ENCODE assay signal across 11 cellular contexts in the genomic region with DNA sequence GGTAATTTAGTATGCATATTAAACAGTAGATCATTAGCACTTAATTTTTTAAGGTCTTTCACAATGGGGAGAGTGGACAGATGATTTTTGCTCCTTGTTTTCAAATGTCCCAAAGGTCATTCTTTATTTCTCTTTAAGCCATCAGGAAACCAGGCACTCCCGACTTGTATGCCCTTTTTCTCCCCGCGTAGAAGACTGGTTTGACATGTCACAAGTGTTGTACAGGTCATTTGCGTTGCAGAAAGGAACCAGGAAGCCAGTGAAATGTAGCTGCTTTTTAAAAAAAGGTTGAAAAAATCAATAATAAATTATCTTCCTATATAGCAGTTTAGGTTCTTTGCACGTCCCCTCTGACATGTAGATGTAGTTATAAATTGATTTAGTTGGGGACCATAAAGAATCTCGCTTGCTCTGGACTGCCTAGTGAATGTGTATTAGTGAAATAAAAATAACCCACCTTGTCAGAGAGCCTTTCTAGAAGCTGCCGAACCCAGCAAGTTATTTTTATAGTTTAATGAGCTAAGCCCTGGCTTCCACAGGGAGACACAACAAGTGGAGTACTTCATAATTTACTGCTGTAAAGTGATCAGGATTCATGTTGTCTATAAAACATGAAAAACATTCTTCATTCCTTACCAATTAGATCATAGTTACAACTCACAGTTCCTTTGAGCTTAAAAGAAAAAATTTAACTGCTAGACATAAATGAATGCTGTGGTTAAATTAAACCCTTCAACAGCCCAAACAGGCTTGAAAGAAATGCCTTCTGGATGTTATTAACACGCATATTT.
DNase-seq lines count a peak whose midpoint lies in the region; ATAC-seq and TF ChIP-seq lines count a peak whose summit lies in the region.
"Had no signal": no experiment of that assay in that cellular context is flagged by ENCODE, and none has a peak within 500 bp of the region (broad histone marks: within the 10 kb centered on the region; RNA-seq: fewer than 3 reads in every experiment).

No MANE protein-coding gene starts in this region.

- DNase-seq in AG20443 (ENCODE audit: low spot score) (peak; percentile 55), MG63 (peak; percentile 12), dedifferentiated amniotic fluid mesenchymal stem cell (ENCODE audit: extremely low spot score) (peak; percentile 77), mesothelial cell of epicardium (ENCODE audit: low spot score in 2 of 2, unreplicated experiment in 2 of 2) (no peak), BE2C (no peak)
- no peak for DNase-seq in stimulated activated naive CD4-positive, alpha-beta T cell (lab: John Stamatoyannopoulos, UW)
- DNase-seq: activated T-cell treated with anti-CD3 and anti-CD28 coated beads, Interleukin-2, amount 50 U/mL, for 72 hours had no signal

- no peak overlapping the region for H3K4me3 Mint-ChIP-seq in mesothelial cell of epicardium
- H3K4me3 Mint-ChIP-seq: activated T-cell treated with anti-CD3 and anti-CD28 coated beads, Interleukin-2, amount 50 U/mL, for 72 hours; stimulated activated naive CD8-positive, alpha-beta T cell treated with anti-CD3 and anti-CD28 coated beads, Interleukin-15, Interleukin-2, amounts not matched to agents 100 ng/mL and 50 ng/mL, for 24 hours had no signal

- H3K27ac Mint-ChIP-seq in mesothelial cell of epicardium: peak overlapping the region; percentile 83
- H3K27ac Mint-ChIP-seq: activated T-cell treated with anti-CD3 and anti-CD28 coated beads, Interleukin-2, amount 50 U/mL, for 72 hours; stimulated activated naive CD8-positive, alpha-beta T cell treated with anti-CD3 and anti-CD28 coated beads, Interleukin-15, Interleukin-2, amounts not matched to agents 100 ng/mL and 50 ng/mL, for 24 hours had no signal

- ATAC-seq in GM18505 (IDR thresholded peaks at IDR 0.05; ENCODE audit: unreplicated experiment) (no peak), HG03457 (IDR thresholded peaks at IDR 0.05; ENCODE audit: unreplicated experiment) (no peak)
- ATAC-seq: activated T-cell treated with anti-CD3 and anti-CD28 coated beads, Interleukin-2, amount 50 U/mL, for 72 hours; esophagus mucosa had no signal

- H3K9me3 ChIP-seq in MG63 (peaks cover 9% of the 10 kb centered on the region; the same call in 1 of the 2 replicates), BE2C (no peaks in the 10 kb centered on the region)

- H3K27me3 ChIP-seq in MG63 (no peaks in the 10 kb centered on the region), BE2C (no peaks in the 10 kb centered on the region)

- TF ChIP-seq POLR2A in GM18505 (IDR thresholded peaks at IDR 0.05; ENCODE audit: borderline replicate concordance, extremely low read depth, insufficient read depth, insufficient read length): no peak

- no peaks in the 10 kb centered on the region for H3K4me1 ChIP-seq in BE2C

- H3K36me3 ChIP-seq in MG63: no peaks in the 10 kb centered on the region
- H3K36me3 ChIP-seq in BE2C: no peaks in the 10 kb centered on the region

- H3K4me1 Mint-ChIP-seq in mesothelial cell of epicardium: peaks cover 18% of the 10 kb centered on the region

- no peaks in the 10 kb centered on the region for H3K27me3 Mint-ChIP-seq in mesothelial cell of epicardium (ENCODE audit: low read depth)
- H3K27me3 Mint-ChIP-seq: stimulated activated naive CD8-positive, alpha-beta T cell treated with anti-CD3 and anti-CD28 coated beads, Interleukin-15, Interleukin-2, amounts not matched to agents 100 ng/mL and 50 ng/mL, for 24 hours had no signal

- peaks cover 41% of the 10 kb centered on the region for H3K9me3 Mint-ChIP-seq in mesothelial cell of epicardium

- H3K36me3 Mint-ChIP-seq in mesothelial cell of epicardium: peaks cover 16% of the 10 kb centered on the region

- TF ChIP-seq CTCF in mesothelial cell of epicardium (IDR thresholded peaks at IDR 0.05; ENCODE audit: unreplicated experiment) (no peak), BE2C (IDR thresholded peaks at IDR 0.05; ENCODE audit: low read depth, low read length) (no peak)

- H3K4me3 ChIP-seq in MG63 (no peak overlapping the region), BE2C (ENCODE audit: low read depth, low read length) (no peak overlapping the region)

Comparison
In these comparisons a context has a peak if more than half of its experiments do, and no peak if none do; other contexts are left out.
1. DNase-seq: peak in AG20443 (single experiment), MG63 (single experiment) and dedifferentiated amniotic fluid mesenchymal stem cell (single experiment); none in mesothelial cell of epicardium (0 of 2), stimulated activated naive CD4-positive, alpha-beta T cell (0 of 6) and BE2C (single experiment).